27 cellular contexts compared by ENCODE assay signal in genomic region chr14:86933460-86933859, GRCh38.
A peak's percentile ranks its signal among the peaks of the same experiment; 100 is the strongest.
DNase-seq lines count a peak whose midpoint lies in the region; ATAC-seq and TF ChIP-seq lines count a peak whose summit lies in the region.
"Had no signal": no experiment of that assay in that cellular context is flagged by ENCODE, and none has a peak within 500 bp of the region (broad histone marks: within the 10 kb centered on the region; RNA-seq: fewer than 3 reads in every experiment).

No MANE protein-coding gene starts in this region.

- H3K27me3 Mint-ChIP-seq in WTC11 (ENCODE audit: low read depth) = no peaks in the 10 kb centered on the region
- H3K27me3 Mint-ChIP-seq: CD4-positive, alpha-beta T cell had no signal

- H3K27ac Mint-ChIP-seq in WTC11 = no peak overlapping the region
- H3K27ac Mint-ChIP-seq: CD4-positive, alpha-beta T cell; T-helper 1 cell treated with Interleukin-12 subunit alpha and Interleukin-12 subunit beta and Interleukin-4 antibody, amounts not matched to agents 30 μg/mL and 1 μg/mL, for 36 hours had no signal

- peaks cover 3% of the 10 kb centered on the region; the same call in 1 of the 2 replicates for H3K9me3 Mint-ChIP-seq in WTC11
- H3K9me3 Mint-ChIP-seq: T-helper 1 cell treated with Interleukin-12 subunit alpha and Interleukin-12 subunit beta and Interleukin-4 antibody, amounts not matched to agents 30 μg/mL and 1 μg/mL, for 36 hours had no signal

- DNase-seq in H4 (ENCODE audit: low spot score) (peak; percentile 33), HT1080 (ENCODE audit: low read depth) (peak; percentile 32), WTC11 (ENCODE audit: low spot score) (no peak), kidney tubule cell (ENCODE audit: low spot score) (peak; percentile 30), OCI-M1 (lab: John Stamatoyannopoulos, UW) (no peak)
- DNase-seq in activated naive CD4-positive, alpha-beta T cell treated with anti-CD3 and anti-CD28 coated beads, Interleukin-2, amount 50 U/mL, for 16 hours = no peak
- DNase-seq: ACHN; CD4-positive, alpha-beta T cell; COR-L47; DMS79; EL; GDM1; GM23248; Kasumi-1; NCI-H1092 treated with DMSO at 0.1 percent for 48 hours; NCI-H1436; NCI-H187; NCI-H446; NCI-H524 treated with DMSO at 0.1 percent for 48 hours; NCI-H774; SK-N-SH; SW 1271 had no signal

- ATAC-seq in WTC11 = peak; percentile 34
- ATAC-seq in HG02840 (IDR thresholded peaks at IDR 0.05; ENCODE audit: low FRiP score, unreplicated experiment) = no peak
- ATAC-seq: GM12878, K562, Panc1 had no signal

- CTCF ChIA-PET in WTC11 (lab: Charles Lee) = no interaction called here

- no peaks in the 10 kb centered on the region for H3K36me3 Mint-ChIP-seq in WTC11

- TF ChIP-seq CTCF in WTC11 (IDR thresholded peaks at IDR 0.05) = no peak

- H3K4me1 Mint-ChIP-seq in WTC11 = peaks cover 7% of the 10 kb centered on the region

- H3K4me3 Mint-ChIP-seq in WTC11 = no peak overlapping the region
- H3K4me3 Mint-ChIP-seq: CD4-positive, alpha-beta T cell; T-helper 1 cell treated with Interleukin-12 subunit alpha and Interleukin-12 subunit beta and Interleukin-4 antibody, amounts not matched to agents 30 μg/mL and 1 μg/mL, for 36 hours had no signal

- POLR2A ChIA-PET in WTC11 (lab: Charles Lee) = no interaction called here

TF ChIP-seq in WTC11, 78 proteins besides CTCF, POLR2A, EP300 and RAD21 (continues in another document):
- TF ChIP-seq MYBL2 (CRISPR knock-in tag; IDR thresholded peaks at IDR 0.05) (no peak), ESRRA (CRISPR knock-in tag; IDR thresholded peaks at IDR 0.05; ENCODE audit: borderline replicate concordance) (no peak), ZNF121 (CRISPR knock-in tag; IDR thresholded peaks at IDR 0.05) (no peak), E2F1 (CRISPR knock-in tag; IDR thresholded peaks at IDR 0.05) (no peak), JAZF1 (CRISPR knock-in tag; IDR thresholded peaks at IDR 0.05) (no peak), ZNF671 (CRISPR knock-in tag; IDR thresholded peaks at IDR 0.05) (no peak), CBFB (CRISPR knock-in tag; IDR thresholded peaks at IDR 0.05; ENCODE audit: low read depth) (no peak), ZNF138 (CRISPR knock-in tag; conservative IDR thresholded peaks at IDR 0.05) (no peak), FOXP1 (CRISPR knock-in tag; IDR thresholded peaks at IDR 0.05; ENCODE audit: borderline replicate concordance) (no peak), ERG (CRISPR knock-in tag; IDR thresholded peaks at IDR 0.05) (no peak)
- TF ChIP-seq, protein P1, sequence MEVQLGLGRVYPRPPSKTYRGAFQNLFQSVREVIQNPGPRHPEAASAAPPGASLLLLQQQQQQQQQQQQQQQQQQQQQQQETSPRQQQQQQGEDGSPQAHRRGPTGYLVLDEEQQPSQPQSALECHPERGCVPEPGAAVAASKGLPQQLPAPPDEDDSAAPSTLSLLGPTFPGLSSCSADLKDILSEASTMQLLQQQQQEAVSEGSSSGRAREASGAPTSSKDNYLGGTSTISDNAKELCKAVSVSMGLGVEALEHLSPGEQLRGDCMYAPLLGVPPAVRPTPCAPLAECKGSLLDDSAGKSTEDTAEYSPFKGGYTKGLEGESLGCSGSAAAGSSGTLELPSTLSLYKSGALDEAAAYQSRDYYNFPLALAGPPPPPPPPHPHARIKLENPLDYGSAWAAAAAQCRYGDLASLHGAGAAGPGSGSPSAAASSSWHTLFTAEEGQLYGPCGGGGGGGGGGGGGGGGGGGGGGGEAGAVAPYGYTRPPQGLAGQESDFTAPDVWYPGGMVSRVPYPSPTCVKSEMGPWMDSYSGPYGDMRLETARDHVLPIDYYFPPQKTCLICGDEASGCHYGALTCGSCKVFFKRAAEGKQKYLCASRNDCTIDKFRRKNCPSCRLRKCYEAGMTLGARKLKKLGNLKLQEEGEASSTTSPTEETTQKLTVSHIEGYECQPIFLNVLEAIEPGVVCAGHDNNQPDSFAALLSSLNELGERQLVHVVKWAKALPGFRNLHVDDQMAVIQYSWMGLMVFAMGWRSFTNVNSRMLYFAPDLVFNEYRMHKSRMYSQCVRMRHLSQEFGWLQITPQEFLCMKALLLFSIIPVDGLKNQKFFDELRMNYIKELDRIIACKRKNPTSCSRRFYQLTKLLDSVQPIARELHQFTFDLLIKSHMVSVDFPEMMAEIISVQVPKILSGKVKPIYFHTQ (CRISPR knock-in tag; IDR thresholded peaks at IDR 0.05) = no peak
- TF ChIP-seq, protein P2, sequence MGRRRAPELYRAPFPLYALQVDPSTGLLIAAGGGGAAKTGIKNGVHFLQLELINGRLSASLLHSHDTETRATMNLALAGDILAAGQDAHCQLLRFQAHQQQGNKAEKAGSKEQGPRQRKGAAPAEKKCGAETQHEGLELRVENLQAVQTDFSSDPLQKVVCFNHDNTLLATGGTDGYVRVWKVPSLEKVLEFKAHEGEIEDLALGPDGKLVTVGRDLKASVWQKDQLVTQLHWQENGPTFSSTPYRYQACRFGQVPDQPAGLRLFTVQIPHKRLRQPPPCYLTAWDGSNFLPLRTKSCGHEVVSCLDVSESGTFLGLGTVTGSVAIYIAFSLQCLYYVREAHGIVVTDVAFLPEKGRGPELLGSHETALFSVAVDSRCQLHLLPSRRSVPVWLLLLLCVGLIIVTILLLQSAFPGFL (CRISPR knock-in tag; IDR thresholded peaks at IDR 0.05; ENCODE audit: borderline replicate concordance) = no peak
- TF ChIP-seq, protein P3, sequence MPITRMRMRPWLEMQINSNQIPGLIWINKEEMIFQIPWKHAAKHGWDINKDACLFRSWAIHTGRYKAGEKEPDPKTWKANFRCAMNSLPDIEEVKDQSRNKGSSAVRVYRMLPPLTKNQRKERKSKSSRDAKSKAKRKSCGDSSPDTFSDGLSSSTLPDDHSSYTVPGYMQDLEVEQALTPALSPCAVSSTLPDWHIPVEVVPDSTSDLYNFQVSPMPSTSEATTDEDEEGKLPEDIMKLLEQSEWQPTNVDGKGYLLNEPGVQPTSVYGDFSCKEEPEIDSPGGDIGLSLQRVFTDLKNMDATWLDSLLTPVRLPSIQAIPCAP (CRISPR knock-in tag; IDR thresholded peaks at IDR 0.05) = no peak
- TF ChIP-seq, protein P4, sequence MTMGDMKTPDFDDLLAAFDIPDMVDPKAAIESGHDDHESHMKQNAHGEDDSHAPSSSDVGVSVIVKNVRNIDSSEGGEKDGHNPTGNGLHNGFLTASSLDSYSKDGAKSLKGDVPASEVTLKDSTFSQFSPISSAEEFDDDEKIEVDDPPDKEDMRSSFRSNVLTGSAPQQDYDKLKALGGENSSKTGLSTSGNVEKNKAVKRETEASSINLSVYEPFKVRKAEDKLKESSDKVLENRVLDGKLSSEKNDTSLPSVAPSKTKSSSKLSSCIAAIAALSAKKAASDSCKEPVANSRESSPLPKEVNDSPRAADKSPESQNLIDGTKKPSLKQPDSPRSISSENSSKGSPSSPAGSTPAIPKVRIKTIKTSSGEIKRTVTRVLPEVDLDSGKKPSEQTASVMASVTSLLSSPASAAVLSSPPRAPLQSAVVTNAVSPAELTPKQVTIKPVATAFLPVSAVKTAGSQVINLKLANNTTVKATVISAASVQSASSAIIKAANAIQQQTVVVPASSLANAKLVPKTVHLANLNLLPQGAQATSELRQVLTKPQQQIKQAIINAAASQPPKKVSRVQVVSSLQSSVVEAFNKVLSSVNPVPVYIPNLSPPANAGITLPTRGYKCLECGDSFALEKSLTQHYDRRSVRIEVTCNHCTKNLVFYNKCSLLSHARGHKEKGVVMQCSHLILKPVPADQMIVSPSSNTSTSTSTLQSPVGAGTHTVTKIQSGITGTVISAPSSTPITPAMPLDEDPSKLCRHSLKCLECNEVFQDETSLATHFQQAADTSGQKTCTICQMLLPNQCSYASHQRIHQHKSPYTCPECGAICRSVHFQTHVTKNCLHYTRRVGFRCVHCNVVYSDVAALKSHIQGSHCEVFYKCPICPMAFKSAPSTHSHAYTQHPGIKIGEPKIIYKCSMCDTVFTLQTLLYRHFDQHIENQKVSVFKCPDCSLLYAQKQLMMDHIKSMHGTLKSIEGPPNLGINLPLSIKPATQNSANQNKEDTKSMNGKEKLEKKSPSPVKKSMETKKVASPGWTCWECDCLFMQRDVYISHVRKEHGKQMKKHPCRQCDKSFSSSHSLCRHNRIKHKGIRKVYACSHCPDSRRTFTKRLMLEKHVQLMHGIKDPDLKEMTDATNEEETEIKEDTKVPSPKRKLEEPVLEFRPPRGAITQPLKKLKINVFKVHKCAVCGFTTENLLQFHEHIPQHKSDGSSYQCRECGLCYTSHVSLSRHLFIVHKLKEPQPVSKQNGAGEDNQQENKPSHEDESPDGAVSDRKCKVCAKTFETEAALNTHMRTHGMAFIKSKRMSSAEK (CRISPR knock-in tag; IDR thresholded peaks at IDR 0.05; ENCODE audit: borderline replicate concordance) = no peak

Comparison
In these comparisons a context has a peak if more than half of its experiments do, and no peak if none do; other contexts are left out.
1. DNase-seq: peak in H4 (single experiment), HT1080 (single experiment) and kidney tubule cell (single experiment); none in WTC11 (single experiment), OCI-M1 (single experiment) and activated naive CD4-positive, alpha-beta T cell treated with anti-CD3 and anti-CD28 coated beads, Interleukin-2, amount 50 U/mL, for 16 hours (single experiment).